In genomic region chr20:53915459-53916172, GRCh38 we compare ENCODE assay signal across 1 cellular context.
TF ChIP-seq lines count a peak whose summit lies in the region.

No MANE protein-coding gene starts in this region.

TF ChIP-seq in HepG2, 621 proteins besides CTCF, POLR2A, EP300 and RAD21 (continued from another document and continues in another):
- TF ChIP-seq ZBTB46 (CRISPR knock-in tag; IDR thresholded peaks at IDR 0.05; ENCODE audit: borderline replicate concordance) (no peak), RARA (CRISPR knock-in tag; IDR thresholded peaks at IDR 0.05) (no peak), DNMT1 (CRISPR knock-in tag; IDR thresholded peaks at IDR 0.05) (no peak), UBTF (CRISPR knock-in tag; IDR thresholded peaks at IDR 0.05) (peak; percentile 71), ZNF761 (CRISPR knock-in tag; conservative IDR thresholded peaks at IDR 0.05) (no peak), ZNF766 (CRISPR knock-in tag; IDR thresholded peaks at IDR 0.05; ENCODE audit: borderline replicate concordance) (no peak), ZNF777 (CRISPR knock-in tag; IDR thresholded peaks at IDR 0.05) (no peak), NKX3-1 (CRISPR knock-in tag; IDR thresholded peaks at IDR 0.05) (no peak; the same call in 1 of the 2 replicates), ZBTB49 (CRISPR knock-in tag; IDR thresholded peaks at IDR 0.05; ENCODE audit: borderline replicate concordance) (0 out of 2 replicates have a peak, but pooled peaks have one; percentile 36), ZFP36 (IDR thresholded peaks at IDR 0.05; ENCODE audit: borderline replicate concordance, low read depth, low read length, partially characterized antibody) (peak; percentile 30), FOXA1 (IDR thresholded peaks at IDR 0.05) (no peak), FOXA1 (CRISPR knock-in tag; IDR thresholded peaks at IDR 0.05) (peak; percentile 32; the same call in 1 of the 2 replicates), ZNF343 (CRISPR knock-in tag; IDR thresholded peaks at IDR 0.05) (no peak), ZNF546 (CRISPR knock-in tag; conservative IDR thresholded peaks at IDR 0.05) (no peak; the same call in 1 of the 2 replicates), ZNF607 (CRISPR knock-in tag; IDR thresholded peaks at IDR 0.05; ENCODE audit: borderline replicate concordance) (no peak; the same call in 1 of the 2 replicates), ZNF549 (CRISPR knock-in tag; IDR thresholded peaks at IDR 0.05) (no peak), ARNT (IDR thresholded peaks at IDR 0.05) (no peak), ATF7 (IDR thresholded peaks at IDR 0.05) (no peak), ATF7 (CRISPR knock-in tag; IDR thresholded peaks at IDR 0.05) (no peak), RFX3 (CRISPR knock-in tag; IDR thresholded peaks at IDR 0.05) (no peak), MED8 (CRISPR knock-in tag; IDR thresholded peaks at IDR 0.05; ENCODE audit: insufficient replicate concordance) (no peak), CBX5 (CRISPR knock-in tag; IDR thresholded peaks at IDR 0.05; ENCODE audit: borderline replicate concordance) (no peak), ASH2L (IDR thresholded peaks at IDR 0.05; ENCODE audit: insufficient read length, low read depth, low read length) (peak; percentile 79), IRF9 (CRISPR knock-in tag; IDR thresholded peaks at IDR 0.05; ENCODE audit: borderline replicate concordance) (0 out of 2 replicates have a peak, but pooled peaks have one; percentile 24), RAD51 (IDR thresholded peaks at IDR 0.05; ENCODE audit: borderline replicate concordance) (no peak), E2F5 (CRISPR knock-in tag; conservative IDR thresholded peaks at IDR 0.05) (no peak), SCMH1 (CRISPR knock-in tag; IDR thresholded peaks at IDR 0.05; ENCODE audit: borderline replicate concordance) (no peak), BORCS8-MEF2B (CRISPR knock-in tag; IDR thresholded peaks at IDR 0.05) (peak; percentile 44; the same call in 1 of the 2 replicates), U2AF1 (optimal IDR thresholded peaks at IDR 0.05; ENCODE audit: low read depth, low read length) (no peak), KLF16 (CRISPR knock-in tag; IDR thresholded peaks at IDR 0.05) (0 out of 4 replicates have a peak, but pooled peaks of 1 of the 2 experiments have one; percentile 31), CBX1 (IDR thresholded peaks at IDR 0.05; ENCODE audit: low read depth) (no peak), SRSF4 (IDR thresholded peaks at IDR 0.05; ENCODE audit: low read depth, low read length, poor library complexity, severe bottlenecking) (no peak)
- TF ChIP-seq, protein P1, sequence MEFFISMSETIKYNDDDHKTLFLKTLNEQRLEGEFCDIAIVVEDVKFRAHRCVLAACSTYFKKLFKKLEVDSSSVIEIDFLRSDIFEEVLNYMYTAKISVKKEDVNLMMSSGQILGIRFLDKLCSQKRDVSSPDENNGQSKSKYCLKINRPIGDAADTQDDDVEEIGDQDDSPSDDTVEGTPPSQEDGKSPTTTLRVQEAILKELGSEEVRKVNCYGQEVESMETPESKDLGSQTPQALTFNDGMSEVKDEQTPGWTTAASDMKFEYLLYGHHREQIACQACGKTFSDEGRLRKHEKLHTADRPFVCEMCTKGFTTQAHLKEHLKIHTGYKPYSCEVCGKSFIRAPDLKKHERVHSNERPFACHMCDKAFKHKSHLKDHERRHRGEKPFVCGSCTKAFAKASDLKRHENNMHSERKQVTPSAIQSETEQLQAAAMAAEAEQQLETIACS (CRISPR knock-in tag; IDR thresholded peaks at IDR 0.05), result no peak
- TF ChIP-seq, protein P2, sequence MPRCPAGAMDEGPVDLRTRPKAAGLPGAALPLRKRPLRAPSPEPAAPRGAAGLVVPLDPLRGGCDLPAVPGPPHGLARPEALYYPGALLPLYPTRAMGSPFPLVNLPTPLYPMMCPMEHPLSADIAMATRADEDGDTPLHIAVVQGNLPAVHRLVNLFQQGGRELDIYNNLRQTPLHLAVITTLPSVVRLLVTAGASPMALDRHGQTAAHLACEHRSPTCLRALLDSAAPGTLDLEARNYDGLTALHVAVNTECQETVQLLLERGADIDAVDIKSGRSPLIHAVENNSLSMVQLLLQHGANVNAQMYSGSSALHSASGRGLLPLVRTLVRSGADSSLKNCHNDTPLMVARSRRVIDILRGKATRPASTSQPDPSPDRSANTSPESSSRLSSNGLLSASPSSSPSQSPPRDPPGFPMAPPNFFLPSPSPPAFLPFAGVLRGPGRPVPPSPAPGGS (CRISPR knock-in tag; IDR thresholded peaks at IDR 0.05), result 0 out of 2 replicates have a peak, but pooled peaks have one; percentile 22
- TF ChIP-seq, protein P3, sequence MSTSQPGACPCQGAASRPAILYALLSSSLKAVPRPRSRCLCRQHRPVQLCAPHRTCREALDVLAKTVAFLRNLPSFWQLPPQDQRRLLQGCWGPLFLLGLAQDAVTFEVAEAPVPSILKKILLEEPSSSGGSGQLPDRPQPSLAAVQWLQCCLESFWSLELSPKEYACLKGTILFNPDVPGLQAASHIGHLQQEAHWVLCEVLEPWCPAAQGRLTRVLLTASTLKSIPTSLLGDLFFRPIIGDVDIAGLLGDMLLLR (CRISPR knock-in tag; IDR thresholded peaks at IDR 0.05), result no peak; the same call in 1 of the 2 replicates
- TF ChIP-seq, protein P4, sequence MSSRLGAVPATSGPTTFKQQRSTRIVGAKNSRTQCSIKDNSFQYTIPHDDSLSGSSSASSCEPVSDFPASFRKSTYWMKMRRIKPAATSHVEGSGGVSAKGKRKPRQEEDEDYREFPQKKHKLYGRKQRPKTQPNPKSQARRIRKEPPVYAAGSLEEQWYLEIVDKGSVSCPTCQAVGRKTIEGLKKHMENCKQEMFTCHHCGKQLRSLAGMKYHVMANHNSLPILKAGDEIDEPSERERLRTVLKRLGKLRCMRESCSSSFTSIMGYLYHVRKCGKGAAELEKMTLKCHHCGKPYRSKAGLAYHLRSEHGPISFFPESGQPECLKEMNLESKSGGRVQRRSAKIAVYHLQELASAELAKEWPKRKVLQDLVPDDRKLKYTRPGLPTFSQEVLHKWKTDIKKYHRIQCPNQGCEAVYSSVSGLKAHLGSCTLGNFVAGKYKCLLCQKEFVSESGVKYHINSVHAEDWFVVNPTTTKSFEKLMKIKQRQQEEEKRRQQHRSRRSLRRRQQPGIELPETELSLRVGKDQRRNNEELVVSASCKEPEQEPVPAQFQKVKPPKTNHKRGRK (CRISPR knock-in tag; IDR thresholded peaks at IDR 0.05), result no peak
- TF ChIP-seq, protein P5, sequence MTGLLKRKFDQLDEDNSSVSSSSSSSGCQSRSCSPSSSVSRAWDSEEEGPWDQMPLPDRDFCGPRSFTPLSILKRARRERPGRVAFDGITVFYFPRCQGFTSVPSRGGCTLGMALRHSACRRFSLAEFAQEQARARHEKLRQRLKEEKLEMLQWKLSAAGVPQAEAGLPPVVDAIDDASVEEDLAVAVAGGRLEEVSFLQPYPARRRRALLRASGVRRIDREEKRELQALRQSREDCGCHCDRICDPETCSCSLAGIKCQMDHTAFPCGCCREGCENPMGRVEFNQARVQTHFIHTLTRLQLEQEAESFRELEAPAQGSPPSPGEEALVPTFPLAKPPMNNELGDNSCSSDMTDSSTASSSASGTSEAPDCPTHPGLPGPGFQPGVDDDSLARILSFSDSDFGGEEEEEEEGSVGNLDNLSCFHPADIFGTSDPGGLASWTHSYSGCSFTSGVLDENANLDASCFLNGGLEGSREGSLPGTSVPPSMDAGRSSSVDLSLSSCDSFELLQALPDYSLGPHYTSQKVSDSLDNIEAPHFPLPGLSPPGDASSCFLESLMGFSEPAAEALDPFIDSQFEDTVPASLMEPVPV (CRISPR knock-in tag; IDR thresholded peaks at IDR 0.05), result no peak; the same call in none of the 2 replicates
- TF ChIP-seq, protein P6, sequence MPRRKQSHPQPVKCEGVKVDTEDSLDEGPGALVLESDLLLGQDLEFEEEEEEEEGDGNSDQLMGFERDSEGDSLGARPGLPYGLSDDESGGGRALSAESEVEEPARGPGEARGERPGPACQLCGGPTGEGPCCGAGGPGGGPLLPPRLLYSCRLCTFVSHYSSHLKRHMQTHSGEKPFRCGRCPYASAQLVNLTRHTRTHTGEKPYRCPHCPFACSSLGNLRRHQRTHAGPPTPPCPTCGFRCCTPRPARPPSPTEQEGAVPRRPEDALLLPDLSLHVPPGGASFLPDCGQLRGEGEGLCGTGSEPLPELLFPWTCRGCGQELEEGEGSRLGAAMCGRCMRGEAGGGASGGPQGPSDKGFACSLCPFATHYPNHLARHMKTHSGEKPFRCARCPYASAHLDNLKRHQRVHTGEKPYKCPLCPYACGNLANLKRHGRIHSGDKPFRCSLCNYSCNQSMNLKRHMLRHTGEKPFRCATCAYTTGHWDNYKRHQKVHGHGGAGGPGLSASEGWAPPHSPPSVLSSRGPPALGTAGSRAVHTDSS (CRISPR knock-in tag; conservative IDR thresholded peaks at IDR 0.05), result no peak
- TF ChIP-seq, protein P7, sequence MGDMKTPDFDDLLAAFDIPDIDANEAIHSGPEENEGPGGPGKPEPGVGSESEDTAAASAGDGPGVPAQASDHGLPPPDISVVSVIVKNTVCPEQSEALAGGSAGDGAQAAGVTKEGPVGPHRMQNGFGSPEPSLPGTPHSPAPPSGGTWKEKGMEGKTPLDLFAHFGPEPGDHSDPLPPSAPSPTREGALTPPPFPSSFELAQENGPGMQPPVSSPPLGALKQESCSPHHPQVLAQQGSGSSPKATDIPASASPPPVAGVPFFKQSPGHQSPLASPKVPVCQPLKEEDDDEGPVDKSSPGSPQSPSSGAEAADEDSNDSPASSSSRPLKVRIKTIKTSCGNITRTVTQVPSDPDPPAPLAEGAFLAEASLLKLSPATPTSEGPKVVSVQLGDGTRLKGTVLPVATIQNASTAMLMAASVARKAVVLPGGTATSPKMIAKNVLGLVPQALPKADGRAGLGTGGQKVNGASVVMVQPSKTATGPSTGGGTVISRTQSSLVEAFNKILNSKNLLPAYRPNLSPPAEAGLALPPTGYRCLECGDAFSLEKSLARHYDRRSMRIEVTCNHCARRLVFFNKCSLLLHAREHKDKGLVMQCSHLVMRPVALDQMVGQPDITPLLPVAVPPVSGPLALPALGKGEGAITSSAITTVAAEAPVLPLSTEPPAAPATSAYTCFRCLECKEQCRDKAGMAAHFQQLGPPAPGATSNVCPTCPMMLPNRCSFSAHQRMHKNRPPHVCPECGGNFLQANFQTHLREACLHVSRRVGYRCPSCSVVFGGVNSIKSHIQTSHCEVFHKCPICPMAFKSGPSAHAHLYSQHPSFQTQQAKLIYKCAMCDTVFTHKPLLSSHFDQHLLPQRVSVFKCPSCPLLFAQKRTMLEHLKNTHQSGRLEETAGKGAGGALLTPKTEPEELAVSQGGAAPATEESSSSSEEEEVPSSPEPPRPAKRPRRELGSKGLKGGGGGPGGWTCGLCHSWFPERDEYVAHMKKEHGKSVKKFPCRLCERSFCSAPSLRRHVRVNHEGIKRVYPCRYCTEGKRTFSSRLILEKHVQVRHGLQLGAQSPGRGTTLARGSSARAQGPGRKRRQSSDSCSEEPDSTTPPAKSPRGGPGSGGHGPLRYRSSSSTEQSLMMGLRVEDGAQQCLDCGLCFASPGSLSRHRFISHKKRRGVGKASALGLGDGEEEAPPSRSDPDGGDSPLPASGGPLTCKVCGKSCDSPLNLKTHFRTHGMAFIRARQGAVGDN (CRISPR knock-in tag; IDR thresholded peaks at IDR 0.05), result peak; percentile 79
